8 cellular contexts compared by ENCODE assay signal in the genomic region with DNA sequence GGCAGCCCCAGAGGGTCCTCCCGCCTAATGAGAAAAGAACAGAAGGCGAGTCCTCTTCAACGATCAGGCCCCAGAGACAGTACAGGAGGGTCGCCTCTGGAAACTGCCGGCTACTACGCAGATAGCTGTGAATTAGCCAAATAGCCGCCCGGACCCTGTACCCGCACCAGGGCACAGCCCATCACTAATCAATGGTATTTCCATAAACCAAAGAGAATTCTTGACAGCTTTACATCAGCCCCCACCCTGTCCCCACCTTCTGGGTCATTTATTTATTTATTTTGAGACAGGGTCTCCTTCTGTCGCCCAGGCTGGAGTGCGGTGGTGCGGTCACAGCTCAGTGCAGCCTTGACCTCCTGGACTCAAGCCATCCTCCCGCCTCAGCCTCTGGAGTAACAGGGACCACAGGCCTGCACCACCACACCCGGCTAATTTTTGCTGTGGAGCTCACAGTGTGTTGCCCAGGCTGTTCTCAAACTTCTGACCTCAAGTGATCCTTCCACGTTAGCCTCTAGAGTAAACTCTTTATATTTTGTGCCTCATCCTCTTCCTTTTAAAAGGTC. TPM values are rescaled to one million over a fixed set of nuclear protein-coding genes. Genes with fewer than 3 reads are reported as not detected.
DNase-seq lines count a peak whose midpoint lies in the region; ATAC-seq and TF ChIP-seq lines count a peak whose summit lies in the region.

No MANE protein-coding gene starts in this region.

- peaks cover 2% of the 10 kb centered on the region for H3K36me3 Mint-ChIP-seq in progenitor cell of endocrine pancreas (ENCODE audit: insufficient read depth)

- H3K79me2 ChIP-seq in DOHH2 (ENCODE audit: control insufficient read depth, low read length): peaks cover 49% of the 10 kb centered on the region

- intact Hi-C loops in Panc1 (cut with micrococcal nuclease; ENCODE audit: unreplicated experiment) (no loop called here), esophagus muscularis mucosa (cut with DNase I) (no loop called here)

- H3K9me3 ChIP-seq in DOHH2 (ENCODE audit: control insufficient read depth, insufficient read depth, low read length) (no peaks in the 10 kb centered on the region), Panc1 (ENCODE audit: control insufficient read depth, insufficient read depth, low read depth, low read length) (no peaks in the 10 kb centered on the region), esophagus muscularis mucosa (no peaks in the 10 kb centered on the region)

- CTCF ChIA-PET in Panc1 (lab: Charles Lee): no interaction called here

- peaks cover 3% of the 10 kb centered on the region for H3K27me3 Mint-ChIP-seq in progenitor cell of endocrine pancreas

- peaks cover 8% of the 10 kb centered on the region for H3K4me1 Mint-ChIP-seq in progenitor cell of endocrine pancreas (ENCODE audit: low read depth)

- peak overlapping the region; percentile 94 for H3K4me2 ChIP-seq in DOHH2 (ENCODE audit: low read length)

- peaks cover 10% of the 10 kb centered on the region; the same call in 1 of the 2 replicates for H3F3A ChIP-seq in DOHH2 (ENCODE audit: control insufficient read depth, insufficient read depth)

- in situ Hi-C loops in Panc1 (cut with HindIII; ENCODE audit: low pct_unique_long_range_greater_than_20kb, low sequenced_read_pairs): no loop called here

- TF ChIP-seq CTCF in DOHH2 (IDR thresholded peaks at IDR 0.05; ENCODE audit: low read depth, low read length, poor library complexity, severe bottlenecking) (no peak), Panc1 (IDR thresholded peaks at IDR 0.05) (no peak), esophagus muscularis mucosa (IDR thresholded peaks at IDR 0.05) (no peak), progenitor cell of endocrine pancreas (IDR thresholded peaks at IDR 0.05; ENCODE audit: unreplicated experiment) (no peak)

- H3K27me3 ChIP-seq in DOHH2 (ENCODE audit: control insufficient read depth, low read length) (peaks cover 2% of the 10 kb centered on the region), Panc1 (ENCODE audit: control insufficient read depth, insufficient read depth, low read length) (no peaks in the 10 kb centered on the region), esophagus muscularis mucosa (peaks cover 0 to 2% (median 0%) of the 10 kb centered on the region in 4 donors)

- TF ChIP-seq EP300 in esophagus muscularis mucosa (IDR thresholded peaks at IDR 0.05): no peak

- POLR2A ChIA-PET in Panc1 (lab: Charles Lee): no interaction called here

- H3K4me1 ChIP-seq in DOHH2 (ENCODE audit: control insufficient read depth, low read length) (peaks cover 43% of the 10 kb centered on the region), Panc1 (ENCODE audit: control insufficient read depth, insufficient read depth, low read length) (peaks cover 21% of the 10 kb centered on the region), esophagus muscularis mucosa (peaks cover 24 to 47% (median 40%) of the 10 kb centered on the region in 4 donors)

- H3K27ac ChIP-seq in DOHH2 (ENCODE audit: low read depth, low read length) (peak overlapping the region; percentile 61), Panc1 (ENCODE audit: low read length) (peak overlapping the region; percentile 89), esophagus muscularis mucosa (replicated peaks in 1 of 4) (peak overlapping the region; percentile 84 to 96 (median 92))

- H3K4me3 Mint-ChIP-seq in progenitor cell of endocrine pancreas (ENCODE audit: low read depth): peak overlapping the region; percentile 70

- WGBS in esophagus muscularis mucosa: 74% methylated on average over 14 of the region's 15 CpGs

- TSS peak; percentile 93 for BruUV-seq in Panc1 (replicated peaks; lab: Mats Ljungman, UMichigan)

- H3K4me3 ChIP-seq in DOHH2 (ENCODE audit: low read length) (peak overlapping the region; percentile 95), Panc1 (ENCODE audit: low read depth in 2 of 2, low read length in 2 of 2) (peak overlapping the region; percentile 71 to 77), esophagus muscularis mucosa (peak overlapping the region; percentile 75 to 96 (median 94))

- DNase-seq in Panc1 (ENCODE audit: low read depth, low spot score) (no peak), esophagus muscularis mucosa (ENCODE audit: extremely low spot score) (no peak), progenitor cell of endocrine pancreas (ENCODE audit: low spot score, unreplicated experiment) (no peak), inferior parietal cortex (ENCODE audit: extremely low spot score) (no peak), putamen (ENCODE audit: low spot score) (no peak), NOMO-1 treated with dmso at 0.1 percent for 144 hours (lab: John Stamatoyannopoulos, UW; ENCODE audit: unreplicated experiment) (no peak), NCI-H2081 treated with DMSO at 0.1 percent for 48 hours (lab: John Stamatoyannopoulos, UW) (no peak)

- peak overlapping the region; percentile 88 for H3K27ac Mint-ChIP-seq in progenitor cell of endocrine pancreas

- ATAC-seq in Panc1: no peak

- H3K36me3 ChIP-seq in DOHH2 (ENCODE audit: control insufficient read depth, low read length): 0 out of 2 replicates have a peak, but pooled peaks cover 4% of the 10 kb centered on the region
- no peaks in the 10 kb centered on the region; the same call in 1 of the 2 replicates for H3K36me3 ChIP-seq in Panc1 (ENCODE audit: control insufficient read depth, insufficient read depth, low read length)
- no peaks in the 10 kb centered on the region for H3K36me3 ChIP-seq in esophagus muscularis mucosa

- TF ChIP-seq POLR2A in esophagus muscularis mucosa (IDR thresholded peaks at IDR 0.05; ENCODE audit: low read depth): no peak

- no peaks in the 10 kb centered on the region for H3K9me2 ChIP-seq in DOHH2 (replicated peaks; ENCODE audit: control insufficient read depth, low read length)

- no peaks in the 10 kb centered on the region for H4K20me1 ChIP-seq in DOHH2 (ENCODE audit: control insufficient read depth, insufficient read depth, low read depth, low read length)

- H3K9me3 Mint-ChIP-seq in progenitor cell of endocrine pancreas (ENCODE audit: low read depth): no peaks in the 10 kb centered on the region

RNA-seq across cellular contexts. Expression of gene CLCN7, which starts 0.8 kb away (rescaled TPM):
- total RNA-seq in Panc1 (2021; ENCODE audit: unreplicated experiment): 179 TPM
- 190 TPM for polyA plus RNA-seq in Panc1 (2012; ENCODE audit: insufficient read length)
- total RNA-seq in esophagus muscularis mucosa: 100 to 1,000 TPM in 1 of 4 donors, 10 to 100 TPM in 3; 41.5 to 130 (median 71.9) TPM
- 85.3 and 89.4 TPM in 2 replicates for total RNA-seq in progenitor cell of endocrine pancreas

RNA-seq across cellular contexts. Expression of gene PTX4, which starts 13.1 kb away (rescaled TPM):
- total RNA-seq in Panc1 (2021; ENCODE audit: unreplicated experiment) (not detected), esophagus muscularis mucosa (under 1 TPM in 3 of 4 donors, not detected in 1; 0.39 to 0.75 (median 0.66) TPM), progenitor cell of endocrine pancreas (not detected in 2 replicates)
- not detected for polyA plus RNA-seq in Panc1 (2012; ENCODE audit: insufficient read length)

RNA-seq across cellular contexts. Expression of gene TELO2, which starts 17.5 kb away (rescaled TPM):
- 65.4 TPM for total RNA-seq in Panc1 (2021; ENCODE audit: unreplicated experiment)
- polyA plus RNA-seq in Panc1 (2012; ENCODE audit: insufficient read length): 48.9 TPM
- total RNA-seq in esophagus muscularis mucosa: 10 to 100 TPM; 14.1 to 27.7 (median 18.4) TPM
- total RNA-seq in progenitor cell of endocrine pancreas: 73.4 and 77.2 TPM in 2 replicates

RNA-seq across cellular contexts. Expression of gene CCDC154, which starts 31.3 kb away (rescaled TPM):
- total RNA-seq in Panc1 (2021; ENCODE audit: unreplicated experiment) (2.0 TPM), esophagus muscularis mucosa (under 1 TPM in 3 of 4 donors, not detected in 1; 0.17 to 0.58 (median 0.42) TPM), progenitor cell of endocrine pancreas (4.8 and 5.7 TPM in 2 replicates)
- 2.9 TPM for polyA plus RNA-seq in Panc1 (2012; ENCODE audit: insufficient read length)

RNA-seq across cellular contexts. Expression of gene PERCC1, which starts 44.8 kb away (rescaled TPM):
- not detected for total RNA-seq in Panc1 (2021; ENCODE audit: unreplicated experiment)
- 0.40 TPM for polyA plus RNA-seq in Panc1 (2012; ENCODE audit: insufficient read length)
- total RNA-seq in esophagus muscularis mucosa: not detected
- 7.1 and 7.6 TPM in 2 replicates for total RNA-seq in progenitor cell of endocrine pancreas
